In the genomic region with DNA sequence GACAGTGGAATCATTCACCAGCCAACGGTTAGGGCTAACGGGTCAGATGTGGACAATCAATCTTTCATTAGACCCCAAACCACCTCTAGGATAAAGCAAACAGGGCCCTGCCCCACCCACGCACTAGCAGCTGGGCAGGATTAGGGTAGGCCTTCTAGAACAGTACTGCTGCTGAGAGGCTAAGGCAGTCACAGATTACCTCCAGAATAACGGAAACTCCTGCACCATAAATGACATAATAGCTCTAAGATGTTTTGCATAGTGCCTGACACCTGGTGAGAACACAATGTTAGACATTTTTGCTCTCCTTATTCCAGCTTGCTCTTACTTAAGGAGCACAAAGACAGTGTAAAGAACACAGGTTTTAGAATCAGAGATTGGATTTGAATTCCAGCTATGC, we compare ENCODE assay signal across 9 cellular contexts. TPM values are rescaled to one million over a fixed set of nuclear protein-coding genes. Genes with fewer than 3 reads are reported as not detected.
DNase-seq lines count a peak whose midpoint lies in the region; ATAC-seq and TF ChIP-seq lines count a peak whose summit lies in the region.
"Had no signal": no experiment of that assay in that cellular context is flagged by ENCODE, and none has a peak within 500 bp of the region (broad histone marks: within the 10 kb centered on the region; RNA-seq: fewer than 3 reads in every experiment).

No MANE protein-coding gene starts in this region.

- H3K36me3 ChIP-seq in WERI-Rb-1 (no peaks in the 10 kb centered on the region), rectal smooth muscle tissue (ENCODE audit: control insufficient read depth, insufficient read depth, low read length) (no peaks in the 10 kb centered on the region), neural progenitor cell (no peaks in the 10 kb centered on the region)

- peak; percentile 18 for DNase-seq in activated CD4-positive, alpha-beta memory T cell treated with anti-CD3 and anti-CD28 coated beads, Interleukin-2, amount 10 ng/mL, durations not matched to agents 7 days and 5 days
- DNase-seq in activated CD4-positive, alpha-beta memory T cell treated with anti-CD3 and anti-CD28 coated beads for 36 hours = no peak
- DNase-seq in WERI-Rb-1 = peak; percentile 71
- DNase-seq in globus pallidus (ENCODE audit: low spot score) = no peak
- DNase-seq in NCI-H1048 (lab: John Stamatoyannopoulos, UW) = no peak
- no peak for DNase-seq in neural progenitor cell (ENCODE audit: low spot score)

- no peak overlapping the region for H3K27ac ChIP-seq in WERI-Rb-1
- no peak overlapping the region for H3K27ac ChIP-seq in rectal smooth muscle tissue (ENCODE audit: low read depth, low read length)
- no peak overlapping the region for H3K27ac ChIP-seq in neural progenitor cell

- H3K9me3 Mint-ChIP-seq in activated CD4-positive, alpha-beta memory T cell treated with anti-CD3 and anti-CD28 coated beads, Interleukin-2, amount 10 ng/mL, durations not matched to agents 7 days and 5 days = no peaks in the 10 kb centered on the region
- no peaks in the 10 kb centered on the region for H3K9me3 Mint-ChIP-seq in activated CD4-positive, alpha-beta memory T cell treated with anti-CD3 and anti-CD28 coated beads for 36 hours
- no peaks in the 10 kb centered on the region for H3K9me3 Mint-ChIP-seq in neural progenitor cell

- H4K20me1 ChIP-seq in neural progenitor cell (ENCODE audit: low read depth) = no peaks in the 10 kb centered on the region

- no peaks in the 10 kb centered on the region for H3K9me3 ChIP-seq in WERI-Rb-1 (ENCODE audit: severe bottlenecking)
- no peaks in the 10 kb centered on the region for H3K9me3 ChIP-seq in neural progenitor cell (ENCODE audit: low read depth)

- no peak overlapping the region for H3K4me2 ChIP-seq in neural progenitor cell

- no peak overlapping the region for H3K4me3 ChIP-seq in WERI-Rb-1 (ENCODE audit: low read depth, low read length)
- H3K4me3 ChIP-seq in rectal smooth muscle tissue (ENCODE audit: low read length) = peak overlapping the region; percentile 86
- no peak overlapping the region for H3K4me3 ChIP-seq in neural progenitor cell

- peaks cover 2% of the 10 kb centered on the region for H3K4me1 ChIP-seq in rectal smooth muscle tissue (ENCODE audit: control insufficient read depth, insufficient read depth, low read length)
- peaks cover 5% of the 10 kb centered on the region for H3K4me1 ChIP-seq in neural progenitor cell

- no peak overlapping the region for H3K9ac ChIP-seq in rectal smooth muscle tissue (ENCODE audit: low read length)
- no peak overlapping the region for H3K9ac ChIP-seq in neural progenitor cell

- H3F3A ChIP-seq in neural progenitor cell (ENCODE audit: low read depth) = peaks cover 12% of the 10 kb centered on the region

- POLR2A ChIA-PET in activated CD4-positive, alpha-beta memory T cell treated with anti-CD3 and anti-CD28 coated beads, Interleukin-2, amount 10 ng/mL, durations not matched to agents 7 days and 5 days (lab: Charles Lee) = interaction anchor here (0.9 to 2.3 kb wide), 14 partner anchors 15 to 180 kb away, joined by 3 to 16 read pairs (median 6); a partner anchor contains a TSS
- POLR2A ChIA-PET in activated CD4-positive, alpha-beta memory T cell treated with anti-CD3 and anti-CD28 coated beads for 36 hours (lab: Charles Lee) = interaction anchor here (1.0 kb wide), 1 partner anchor 180 kb away, joined by 7 read pairs; no protein-coding TSS in a partner anchor

- no peak overlapping the region for H3K27ac Mint-ChIP-seq in activated CD4-positive, alpha-beta memory T cell treated with anti-CD3 and anti-CD28 coated beads, Interleukin-2, amount 10 ng/mL, durations not matched to agents 7 days and 5 days
- no peak overlapping the region for H3K27ac Mint-ChIP-seq in activated CD4-positive, alpha-beta memory T cell treated with anti-CD3 and anti-CD28 coated beads for 36 hours
- no peak overlapping the region for H3K27ac Mint-ChIP-seq in neural progenitor cell

- peak overlapping the region; percentile 86 for H3K4me3 Mint-ChIP-seq in activated CD4-positive, alpha-beta memory T cell treated with anti-CD3 and anti-CD28 coated beads, Interleukin-2, amount 10 ng/mL, durations not matched to agents 7 days and 5 days
- H3K4me3 Mint-ChIP-seq in activated CD4-positive, alpha-beta memory T cell treated with anti-CD3 and anti-CD28 coated beads for 36 hours = no peak overlapping the region
- H3K4me3 Mint-ChIP-seq in neural progenitor cell = no peak overlapping the region

- CTCF ChIA-PET in activated CD4-positive, alpha-beta memory T cell treated with anti-CD3 and anti-CD28 coated beads, Interleukin-2, amount 10 ng/mL, durations not matched to agents 7 days and 5 days (lab: Charles Lee) = interaction anchor here (0.8 to 3.6 kb wide), 9 partner anchors 17 to 116 kb away, joined by 3 to 11 read pairs (median 3); no protein-coding TSS in a partner anchor
- CTCF ChIA-PET in activated CD4-positive, alpha-beta memory T cell treated with anti-CD3 and anti-CD28 coated beads for 36 hours (lab: Charles Lee) = interaction anchor here (0.6 to 2.9 kb wide), 7 partner anchors 8 to 114 kb away, joined by 3 to 11 read pairs (median 4); no protein-coding TSS in a partner anchor

- peak; percentile 64 for ATAC-seq in HG02840 (IDR thresholded peaks at IDR 0.05; ENCODE audit: low FRiP score, unreplicated experiment)

- H2AFZ ChIP-seq in neural progenitor cell (replicated peaks) = no peak overlapping the region

- TF ChIP-seq CTCF in WERI-Rb-1 (IDR thresholded peaks at IDR 0.05; ENCODE audit: low read depth, low read length) = no peak
- TF ChIP-seq CTCF in neural progenitor cell (IDR thresholded peaks at IDR 0.05) = no peak

- peaks cover 6% of the 10 kb centered on the region for H3K27me3 Mint-ChIP-seq in activated CD4-positive, alpha-beta memory T cell treated with anti-CD3 and anti-CD28 coated beads, Interleukin-2, amount 10 ng/mL, durations not matched to agents 7 days and 5 days
- peaks cover 3% of the 10 kb centered on the region for H3K27me3 Mint-ChIP-seq in activated CD4-positive, alpha-beta memory T cell treated with anti-CD3 and anti-CD28 coated beads for 36 hours
- H3K27me3 Mint-ChIP-seq in neural progenitor cell (ENCODE audit: insufficient read depth, low read depth) = peaks cover 14% of the 10 kb centered on the region

- H3K27me3 ChIP-seq in WERI-Rb-1 (ENCODE audit: insufficient read depth, low read depth, severe bottlenecking) = no peaks in the 10 kb centered on the region
- no peaks in the 10 kb centered on the region for H3K27me3 ChIP-seq in rectal smooth muscle tissue (ENCODE audit: control insufficient read depth, insufficient read depth, low read length)
- H3K27me3 ChIP-seq in neural progenitor cell = peaks cover 41% of the 10 kb centered on the region

- H3K79me2 ChIP-seq in neural progenitor cell (ENCODE audit: low read depth) = no peaks in the 10 kb centered on the region

- peaks cover 13% of the 10 kb centered on the region for H3K36me3 Mint-ChIP-seq in activated CD4-positive, alpha-beta memory T cell treated with anti-CD3 and anti-CD28 coated beads, Interleukin-2, amount 10 ng/mL, durations not matched to agents 7 days and 5 days (ENCODE audit: low read depth)
- H3K36me3 Mint-ChIP-seq in activated CD4-positive, alpha-beta memory T cell treated with anti-CD3 and anti-CD28 coated beads for 36 hours = no peaks in the 10 kb centered on the region
- no peaks in the 10 kb centered on the region for H3K36me3 Mint-ChIP-seq in neural progenitor cell

- peaks cover 41% of the 10 kb centered on the region for H3K4me1 Mint-ChIP-seq in activated CD4-positive, alpha-beta memory T cell treated with anti-CD3 and anti-CD28 coated beads, Interleukin-2, amount 10 ng/mL, durations not matched to agents 7 days and 5 days
- H3K4me1 Mint-ChIP-seq in activated CD4-positive, alpha-beta memory T cell treated with anti-CD3 and anti-CD28 coated beads for 36 hours (ENCODE audit: low read depth) = peaks cover 23% of the 10 kb centered on the region
- peaks cover 18% of the 10 kb centered on the region for H3K4me1 Mint-ChIP-seq in neural progenitor cell

- intact Hi-C loops in activated CD4-positive, alpha-beta memory T cell treated with anti-CD3 and anti-CD28 coated beads for 36 hours (cut with micrococcal nuclease) = no loop called here

RNA-seq across cellular contexts. Expression of a gene that starts 1.8 kb away (rescaled TPM):
- total RNA-seq in activated CD4-positive, alpha-beta memory T cell treated with anti-CD3 and anti-CD28 coated beads, Interleukin-2, amount 10 ng/mL, durations not matched to agents 7 days and 5 days = 10 to 100 TPM; 93.0 to 99.2 TPM
- total RNA-seq in activated CD4-positive, alpha-beta memory T cell treated with anti-CD3 and anti-CD28 coated beads for 36 hours = 10 to 100 TPM; 10.2 TPM
- total RNA-seq in neural progenitor cell (ENCODE audit: low replicate concordance) = 26.4 and 34.1 TPM in 2 replicates

RNA-seq across cellular contexts. Expression of a gene that starts 46.0 kb away (rescaled TPM):
- total RNA-seq in activated CD4-positive, alpha-beta memory T cell treated with anti-CD3 and anti-CD28 coated beads, Interleukin-2, amount 10 ng/mL, durations not matched to agents 7 days and 5 days = not detected
- total RNA-seq in activated CD4-positive, alpha-beta memory T cell treated with anti-CD3 and anti-CD28 coated beads for 36 hours = not detected
- 0.06 TPM in 1 of 2 replicates, not detected in the other for total RNA-seq in neural progenitor cell (ENCODE audit: low replicate concordance)
- total RNA-seq: posterior vena cava had no signal

Comparison
In these comparisons a context has a peak if more than half of its experiments do, and no peak if none do; other contexts are left out.
1. DNase-seq: peak in activated CD4-positive, alpha-beta memory T cell treated with anti-CD3 and anti-CD28 coated beads, Interleukin-2, amount 10 ng/mL, durations not matched to agents 7 days and 5 days (single experiment) and WERI-Rb-1 (single experiment); none in activated CD4-positive, alpha-beta memory T cell treated with anti-CD3 and anti-CD28 coated beads for 36 hours (single experiment), globus pallidus (single experiment), NCI-H1048 (single experiment) and neural progenitor cell (single experiment).